In the genomic region with DNA sequence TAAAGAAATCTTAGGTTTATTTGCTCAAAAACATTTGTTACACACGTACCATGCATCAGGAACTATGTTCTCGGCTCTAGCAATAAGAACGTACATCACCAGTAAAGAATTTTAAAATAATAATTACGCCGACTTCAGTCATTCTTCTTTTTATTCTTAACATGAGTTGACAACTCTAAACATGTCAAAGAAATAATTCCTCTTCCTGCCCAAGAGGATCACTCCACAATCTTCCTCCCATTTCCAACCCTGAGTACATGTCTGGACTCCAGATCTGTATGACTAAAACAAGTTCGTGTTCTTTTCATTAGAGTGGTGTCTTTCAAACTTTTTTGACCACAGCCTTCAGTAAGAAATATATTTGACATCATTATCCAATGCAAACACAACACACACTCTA, we compare ENCODE assay signal across 38 cellular contexts.
"Had no signal": no experiment of that assay in that cellular context is flagged by ENCODE, and none has a peak within 500 bp of the region (broad histone marks: within the 10 kb centered on the region; RNA-seq: fewer than 3 reads in every experiment).

No MANE protein-coding gene starts in this region.

- H3K4me1 Mint-ChIP-seq: activated B cell treated with CpG ODN at 0.5 μM for 24 hours; activated CD4-positive, alpha-beta memory T cell treated with anti-CD3 and anti-CD28 coated beads, Interleukin-2, amount 10 ng/mL, durations not matched to agents 7 days and 5 days; activated CD4-positive, alpha-beta T cell treated with anti-CD3 and anti-CD28 coated beads, Interleukin-2, amount 10 ng/mL, durations not matched to agents 24 days and 14 days; activated CD8-positive, alpha-beta memory T cell treated with anti-CD3 and anti-CD28 coated beads, Interleukin-2, amount 10 ng/mL, durations not matched to agents 7 days and 5 days; activated naive CD4-positive, alpha-beta T cell treated with anti-CD3 and anti-CD28 coated beads, Interleukin-2, amount 10 ng/mL, durations not matched to agents 7 days and 5 days; activated naive CD4-positive, alpha-beta T cell treated with anti-CD3 and anti-CD28 coated beads, Interleukin-2, amount 50 U/mL, for 24 hours; activated naive CD8-positive, alpha-beta T cell treated with anti-CD3 and anti-CD28 coated beads, Interleukin-2, amount 10 ng/mL, durations not matched to agents 7 days and 5 days; activated naive CD8-positive, alpha-beta T cell treated with anti-CD3 and anti-CD28 coated beads, Interleukin-2, amount 50 U/mL, for 24 hours; central memory CD8-positive, alpha-beta T cell had no signal

- H3K4me3 Mint-ChIP-seq: activated B cell treated with CpG ODN at 0.5 μM for 24 hours; activated CD4-positive, alpha-beta memory T cell treated with anti-CD3 and anti-CD28 coated beads, Interleukin-2, amount 10 ng/mL, durations not matched to agents 7 days and 5 days; activated CD4-positive, alpha-beta T cell treated with anti-CD3 and anti-CD28 coated beads, Interleukin-2, amount 10 ng/mL, durations not matched to agents 24 days and 14 days; activated CD8-positive, alpha-beta memory T cell treated with anti-CD3 and anti-CD28 coated beads, Interleukin-2, amount 10 ng/mL, durations not matched to agents 7 days and 5 days; activated CD8-positive, alpha-beta T cell treated with anti-CD3 and anti-CD28 coated beads, Interleukin-2, amount 10 ng/mL, durations not matched to agents 7 days and 5 days; activated naive CD4-positive, alpha-beta T cell treated with anti-CD3 and anti-CD28 coated beads, Interleukin-2, amount 10 ng/mL, durations not matched to agents 7 days and 5 days; activated naive CD4-positive, alpha-beta T cell treated with anti-CD3 and anti-CD28 coated beads, Interleukin-2, amount 50 U/mL, for 24 hours; activated naive CD8-positive, alpha-beta T cell; activated naive CD8-positive, alpha-beta T cell treated with anti-CD3 and anti-CD28 coated beads, Interleukin-2, amount 10 ng/mL, durations not matched to agents 7 days and 5 days; activated naive CD8-positive, alpha-beta T cell treated with anti-CD3 and anti-CD28 coated beads, Interleukin-2, amount 50 U/mL, for 24 hours; activated T-cell treated with anti-CD3 and anti-CD28 coated beads, Interleukin-2, amount 50 U/mL, for 24 hours; central memory CD8-positive, alpha-beta T cell; T-helper 1 cell treated with Interleukin-12 subunit alpha and Interleukin-12 subunit beta and Interleukin-4 antibody, amounts not matched to agents 30 μg/mL and 1 μg/mL, for 36 hours; T-helper 2 cell treated with Interferon-gamma antibody and Interleukin-4, amounts not matched to agents 5 μg/mL and 100 μg/mL, for 36 hours had no signal

- ATAC-seq: activated CD8-positive, alpha-beta memory T cell treated with anti-CD3 and anti-CD28 coated beads, Interleukin-2, amount 10 ng/mL, durations not matched to agents 7 days and 5 days; activated CD8-positive, alpha-beta T cell treated with anti-CD3 and anti-CD28 coated beads, Interleukin-2, amount 10 ng/mL, durations not matched to agents 7 days and 5 days; activated naive CD8-positive, alpha-beta T cell treated with anti-CD3 and anti-CD28 coated beads, Interleukin-2, amount 50 U/mL, for 24 hours; body of pancreas had no signal

- H3K27ac Mint-ChIP-seq: activated B cell treated with CpG ODN at 0.5 μM for 24 hours; activated CD4-positive, alpha-beta memory T cell treated with anti-CD3 and anti-CD28 coated beads, Interleukin-2, amount 10 ng/mL, durations not matched to agents 7 days and 5 days; activated CD4-positive, alpha-beta T cell treated with anti-CD3 and anti-CD28 coated beads, Interleukin-2, amount 10 ng/mL, durations not matched to agents 24 days and 14 days; activated CD8-positive, alpha-beta memory T cell treated with anti-CD3 and anti-CD28 coated beads, Interleukin-2, amount 10 ng/mL, durations not matched to agents 7 days and 5 days; activated CD8-positive, alpha-beta T cell treated with anti-CD3 and anti-CD28 coated beads, Interleukin-2, amount 10 ng/mL, durations not matched to agents 7 days and 5 days; activated naive CD4-positive, alpha-beta T cell treated with anti-CD3 and anti-CD28 coated beads, Interleukin-2, amount 10 ng/mL, durations not matched to agents 7 days and 5 days; activated naive CD4-positive, alpha-beta T cell treated with anti-CD3 and anti-CD28 coated beads, Interleukin-2, amount 50 U/mL, for 24 hours; activated naive CD8-positive, alpha-beta T cell; activated naive CD8-positive, alpha-beta T cell treated with anti-CD3 and anti-CD28 coated beads, Interleukin-2, amount 10 ng/mL, durations not matched to agents 7 days and 5 days; activated naive CD8-positive, alpha-beta T cell treated with anti-CD3 and anti-CD28 coated beads, Interleukin-2, amount 50 U/mL, for 24 hours; activated T-cell treated with anti-CD3 and anti-CD28 coated beads, Interleukin-2, amount 50 U/mL, for 24 hours; activated T-helper 2 cell treated with anti-CD3 and anti-CD28 coated beads, Interferon-gamma antibody, Interleukin-2, Interleukin-4, amounts not matched to agents 10 μg/mL and 5 μg/mL and 100 μg/mL, durations not matched to agents 14 hours and 24 hours and 36 hours; T-helper 1 cell treated with Interleukin-12 subunit alpha and Interleukin-12 subunit beta and Interleukin-4 antibody, amounts not matched to agents 30 μg/mL and 1 μg/mL, for 36 hours; T-helper 2 cell treated with Interferon-gamma antibody and Interleukin-4, amounts not matched to agents 5 μg/mL and 100 μg/mL, for 36 hours had no signal

- DNase-seq: activated B cell treated with CpG ODN at 0.5 μM for 24 hours; activated CD4-positive, alpha-beta memory T cell treated with anti-CD3 and anti-CD28 coated beads, Interleukin-2, amount 10 ng/mL, durations not matched to agents 7 days and 5 days; activated CD4-positive, alpha-beta T cell treated with anti-CD3 and anti-CD28 coated beads for 4 hours; activated CD4-positive, alpha-beta T cell treated with anti-CD3 and anti-CD28 coated beads, Interleukin-2, amount 10 ng/mL, durations not matched to agents 24 days and 14 days; activated CD4-positive, alpha-beta T cell treated with anti-CD3 and anti-CD28 coated beads, Interleukin-2, amount 50 U/mL, for 48 hours; activated CD4-positive, CD25-positive, alpha-beta regulatory T cell treated with anti-CD3 and anti-CD28 coated beads, Interleukin-2, amount 50 U/mL, for 72 hours; activated CD8-positive, alpha-beta memory T cell treated with anti-CD3 and anti-CD28 coated beads for 24 hours; activated CD8-positive, alpha-beta memory T cell treated with anti-CD3 and anti-CD28 coated beads, Interleukin-2, amount 10 ng/mL, durations not matched to agents 7 days and 5 days; activated CD8-positive, alpha-beta memory T cell treated with anti-CD3 and anti-CD28 coated beads, Interleukin-2, amount 50 U/mL, for 48 hours; activated CD8-positive, alpha-beta T cell treated with anti-CD3 and anti-CD28 coated beads, Interleukin-2, amount 10 ng/mL, durations not matched to agents 7 days and 5 days; activated effector memory CD4-positive, alpha-beta T cell treated with Interleukin-2 at 50 U/mL for 16 hours; activated gamma-delta T cell; activated naive CD4-positive, alpha-beta T cell treated with anti-CD3 and anti-CD28 coated beads, Interleukin-2, amount 10 ng/mL, durations not matched to agents 7 days and 5 days; activated naive CD4-positive, alpha-beta T cell treated with Interleukin-2 at 50 U/mL for 16 hours; activated naive CD8-positive, alpha-beta T cell treated with anti-CD3 and anti-CD28 coated beads, Interleukin-2, amount 10 ng/mL, durations not matched to agents 7 days and 5 days; activated naive CD8-positive, alpha-beta T cell treated with anti-CD3 and anti-CD28 coated beads, Interleukin-2, amount 50 U/mL, for 24 hours; activated T-cell treated with anti-CD3 and anti-CD28 coated beads, Interleukin-2, amount 50 U/mL, for 24 hours; activated T-cell treated with anti-CD3 and anti-CD28 coated beads, Interleukin-2, amount 50 U/mL, for 48 hours; amygdala; anterior cingulate cortex; body of pancreas; brain microvascular endothelial cell; caudate nucleus; cerebellar nuclear complex; T-helper 1 cell; T-helper 2 cell; T-helper 9 cell had no signal

- H3K27ac ChIP-seq: ascending aorta, body of pancreas, brain microvascular endothelial cell, breast epithelium, cardiac muscle cell, VCaP had no signal

- H3K4me1 ChIP-seq: ascending aorta, body of pancreas, breast epithelium had no signal

- H3K9me3 Mint-ChIP-seq: activated CD4-positive, alpha-beta memory T cell treated with anti-CD3 and anti-CD28 coated beads, Interleukin-2, amount 10 ng/mL, durations not matched to agents 7 days and 5 days; activated CD4-positive, alpha-beta T cell treated with anti-CD3 and anti-CD28 coated beads, Interleukin-2, amount 10 ng/mL, durations not matched to agents 24 days and 14 days; activated naive CD4-positive, alpha-beta T cell treated with anti-CD3 and anti-CD28 coated beads, Interleukin-2, amount 10 ng/mL, durations not matched to agents 7 days and 5 days; activated naive CD4-positive, alpha-beta T cell treated with anti-CD3 and anti-CD28 coated beads, Interleukin-2, amount 50 U/mL, for 24 hours; activated naive CD8-positive, alpha-beta T cell treated with anti-CD3 and anti-CD28 coated beads, Interleukin-2, amount 10 ng/mL, durations not matched to agents 7 days and 5 days; activated naive CD8-positive, alpha-beta T cell treated with anti-CD3 and anti-CD28 coated beads, Interleukin-2, amount 50 U/mL, for 24 hours; activated T-cell treated with anti-CD3 and anti-CD28 coated beads, Interleukin-2, amount 50 U/mL, for 24 hours; activated T-helper 2 cell treated with anti-CD3 and anti-CD28 coated beads, Interferon-gamma antibody, Interleukin-2, Interleukin-4, amounts not matched to agents 10 μg/mL and 5 μg/mL and 100 μg/mL, durations not matched to agents 14 hours and 24 hours and 36 hours; T-helper 1 cell treated with Interleukin-12 subunit alpha and Interleukin-12 subunit beta and Interleukin-4 antibody, amounts not matched to agents 30 μg/mL and 1 μg/mL, for 36 hours; T-helper 2 cell treated with Interferon-gamma antibody and Interleukin-4, amounts not matched to agents 5 μg/mL and 100 μg/mL, for 36 hours had no signal

- H3K36me3 ChIP-seq: ascending aorta, brain microvascular endothelial cell, breast epithelium, cardiac muscle cell had no signal

- H3K9me3 ChIP-seq: ascending aorta, body of pancreas had no signal

- H3K27me3 Mint-ChIP-seq: activated B cell treated with CpG ODN at 0.5 μM for 24 hours; activated CD4-positive, alpha-beta memory T cell treated with anti-CD3 and anti-CD28 coated beads, Interleukin-2, amount 10 ng/mL, durations not matched to agents 7 days and 5 days; activated CD4-positive, alpha-beta T cell treated with anti-CD3 and anti-CD28 coated beads, Interleukin-2, amount 10 ng/mL, durations not matched to agents 24 days and 14 days; activated CD8-positive, alpha-beta memory T cell treated with anti-CD3 and anti-CD28 coated beads, Interleukin-2, amount 10 ng/mL, durations not matched to agents 7 days and 5 days; activated naive CD4-positive, alpha-beta T cell treated with anti-CD3 and anti-CD28 coated beads, Interleukin-2, amount 10 ng/mL, durations not matched to agents 7 days and 5 days; activated naive CD4-positive, alpha-beta T cell treated with anti-CD3 and anti-CD28 coated beads, Interleukin-2, amount 50 U/mL, for 24 hours; activated naive CD8-positive, alpha-beta T cell; activated naive CD8-positive, alpha-beta T cell treated with anti-CD3 and anti-CD28 coated beads, Interleukin-2, amount 10 ng/mL, durations not matched to agents 7 days and 5 days; activated naive CD8-positive, alpha-beta T cell treated with anti-CD3 and anti-CD28 coated beads, Interleukin-2, amount 50 U/mL, for 24 hours; central memory CD8-positive, alpha-beta T cell had no signal

- H3K27me3 ChIP-seq: ascending aorta, body of pancreas, brain microvascular endothelial cell, breast epithelium, cardiac muscle cell had no signal

- FAIRE-seq: TTC549 had no signal

- H3K4me3 ChIP-seq: ascending aorta, body of pancreas, breast epithelium, cardiac muscle cell had no signal

- H3K36me3 Mint-ChIP-seq: activated CD8-positive, alpha-beta memory T cell treated with anti-CD3 and anti-CD28 coated beads, Interleukin-2, amount 10 ng/mL, durations not matched to agents 7 days and 5 days; activated naive CD4-positive, alpha-beta T cell treated with anti-CD3 and anti-CD28 coated beads, Interleukin-2, amount 10 ng/mL, durations not matched to agents 7 days and 5 days; activated naive CD4-positive, alpha-beta T cell treated with anti-CD3 and anti-CD28 coated beads, Interleukin-2, amount 50 U/mL, for 24 hours; activated naive CD8-positive, alpha-beta T cell; activated naive CD8-positive, alpha-beta T cell treated with anti-CD3 and anti-CD28 coated beads, Interleukin-2, amount 10 ng/mL, durations not matched to agents 7 days and 5 days had no signal
